Comparison of ENCODE assay signal across 10 cellular contexts in the genomic region with DNA sequence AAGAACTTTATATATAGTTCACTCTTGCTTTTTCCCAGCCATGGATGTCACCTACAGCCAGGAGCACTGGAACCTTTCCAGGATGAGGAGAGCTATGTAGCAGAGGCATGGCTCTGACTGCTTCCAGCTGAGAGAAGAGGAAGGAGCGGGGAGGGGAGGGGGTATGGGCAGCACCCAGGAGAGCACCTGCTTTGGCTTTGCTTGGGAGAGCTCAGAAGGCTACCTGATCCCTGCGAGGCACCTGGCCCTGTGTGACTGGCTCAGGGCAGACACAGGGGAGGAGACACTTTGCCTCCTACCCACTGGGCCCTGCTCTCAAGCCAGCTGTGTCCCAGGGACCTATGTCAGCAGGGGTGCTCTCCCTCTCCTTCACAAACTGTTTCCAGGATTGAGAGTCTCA.
A peak's percentile ranks its signal among the peaks of the same experiment; 100 is the strongest.
DNase-seq lines count a peak whose midpoint lies in the region; ATAC-seq and TF ChIP-seq lines count a peak whose summit lies in the region.
"Had no signal": no experiment of that assay in that cellular context is flagged by ENCODE, and none has a peak within 500 bp of the region (broad histone marks: within the 10 kb centered on the region; RNA-seq: fewer than 3 reads in every experiment).

No MANE protein-coding gene starts in this region.

- H3K4me3 Mint-ChIP-seq in natural killer cell = no peak overlapping the region
- no peak overlapping the region for H3K4me3 Mint-ChIP-seq in natural killer cell treated with Interleukin-12 subunit alpha and Interleukin-12 subunit beta and Interleukin-15 and Interleukin-18, amount 100 ng/mL, for 72 hours

- H4K20me1 ChIP-seq in smooth muscle cell (ENCODE audit: low read depth) = peaks cover 86% of the 10 kb centered on the region

- peaks cover 6% of the 10 kb centered on the region for H3K36me3 Mint-ChIP-seq in natural killer cell
- peaks cover 4% of the 10 kb centered on the region for H3K36me3 Mint-ChIP-seq in natural killer cell treated with Interleukin-12 subunit alpha and Interleukin-12 subunit beta and Interleukin-15 and Interleukin-18, amount 100 ng/mL, for 72 hours

- DNase-seq in natural killer cell (no peak), WERI-Rb-1 (peak; percentile 49), iPS-NIHi7 (ENCODE audit: extremely low spot score) (peak; percentile 49), SIG-M5 (lab: John Stamatoyannopoulos, UW) (no peak), smooth muscle cell (lab: John Stamatoyannopoulos, UW; ENCODE audit: unreplicated experiment) (no peak), HAP-1 (ENCODE audit: low spot score in 2 of 2) (no peak)
- no peak for DNase-seq in natural killer cell treated with Interleukin-12 subunit alpha and Interleukin-12 subunit beta and Interleukin-15 and Interleukin-18, amount 100 ng/mL, for 72 hours (ENCODE audit: low spot score)
- DNase-seq: Caco-2; stimulated activated CD4-positive, alpha-beta T cell treated with anti-CD3 and anti-CD28 coated beads, Interleukin-15, amount 100 ng/mL, for 24 hours had no signal

- H3K79me2 ChIP-seq in smooth muscle cell (ENCODE audit: low read depth) = peaks cover 66% of the 10 kb centered on the region

- WGBS in smooth muscle cell (ENCODE audit: low lambda C conversion rate) = 89% methylated on average over 2 of the region's 2 CpGs

- TF ChIP-seq CTCF in natural killer cell (IDR thresholded peaks at IDR 0.05) (no peak), WERI-Rb-1 (IDR thresholded peaks at IDR 0.05; ENCODE audit: low read depth, low read length) (no peak), smooth muscle cell (IDR thresholded peaks at IDR 0.05; ENCODE audit: borderline replicate concordance, insufficient read depth, poor library complexity, severe bottlenecking) (no peak)

- ATAC-seq in natural killer cell (no peak), HG03095 (IDR thresholded peaks at IDR 0.05; ENCODE audit: unreplicated experiment) (no peak)
- no peak for ATAC-seq in natural killer cell treated with Interleukin-12 subunit alpha and Interleukin-12 subunit beta and Interleukin-15 and Interleukin-18, amount 100 ng/mL, for 72 hours

- peaks cover 54 to 68% of the 10 kb centered on the region in 2 donors for H3K4me1 Mint-ChIP-seq in natural killer cell
- peaks cover 43 to 48% of the 10 kb centered on the region in 2 donors for H3K4me1 Mint-ChIP-seq in natural killer cell treated with Interleukin-12 subunit alpha and Interleukin-12 subunit beta and Interleukin-15 and Interleukin-18, amount 100 ng/mL, for 72 hours (ENCODE audit: low read depth in 2 of 2)

- no peak overlapping the region for H3K4me3 ChIP-seq in WERI-Rb-1 (ENCODE audit: low read depth, low read length)
- no peak overlapping the region for H3K4me3 ChIP-seq in smooth muscle cell
- no peak overlapping the region for H3K4me3 ChIP-seq in HAP-1

- intact Hi-C loops in natural killer cell (cut with micrococcal nuclease) = no loop called here

- H3K9me3 ChIP-seq in WERI-Rb-1 (ENCODE audit: severe bottlenecking) (no peaks in the 10 kb centered on the region), smooth muscle cell (replicated peaks; ENCODE audit: low read depth) (no peaks in the 10 kb centered on the region), HAP-1 (no peaks in the 10 kb centered on the region)
- H3K9me3 ChIP-seq: Caco-2 had no signal

- in situ Hi-C loops in HAP-1 (cut with MboI; ENCODE audit: low sequenced_read_pairs) = no loop called here

- H3K36me3 ChIP-seq in WERI-Rb-1 (peaks cover 24% of the 10 kb centered on the region), smooth muscle cell (ENCODE audit: low read depth) (peaks cover 3% of the 10 kb centered on the region), HAP-1 (replicated peaks) (peaks cover 9% of the 10 kb centered on the region)

- H3K27me3 Mint-ChIP-seq in natural killer cell (ENCODE audit: low read depth in 2 of 2) = no peaks in the 10 kb centered on the region
- H3K27me3 Mint-ChIP-seq in natural killer cell treated with Interleukin-12 subunit alpha and Interleukin-12 subunit beta and Interleukin-15 and Interleukin-18, amount 100 ng/mL, for 72 hours = no peaks in the 10 kb centered on the region

- H3K27me3 ChIP-seq in WERI-Rb-1 (ENCODE audit: insufficient read depth, low read depth, severe bottlenecking) = no peaks in the 10 kb centered on the region
- H3K27me3 ChIP-seq in smooth muscle cell (ENCODE audit: low read depth) = no peaks in the 10 kb centered on the region
- no peaks in the 10 kb centered on the region for H3K27me3 ChIP-seq in HAP-1 (ENCODE audit: low read depth)

- H3K4me2 ChIP-seq in smooth muscle cell = no peak overlapping the region

- H3K4me1 ChIP-seq in smooth muscle cell (ENCODE audit: low read depth) (peaks cover 4% of the 10 kb centered on the region), HAP-1 (peaks cover 9% of the 10 kb centered on the region)
- H3K4me1 ChIP-seq: Caco-2 had no signal

- H3K27ac ChIP-seq in WERI-Rb-1 = no peak overlapping the region
- no peak overlapping the region for H3K27ac ChIP-seq in smooth muscle cell (ENCODE audit: low read depth)

- no peaks in the 10 kb centered on the region for H3K9me3 Mint-ChIP-seq in natural killer cell
- H3K9me3 Mint-ChIP-seq in natural killer cell treated with Interleukin-12 subunit alpha and Interleukin-12 subunit beta and Interleukin-15 and Interleukin-18, amount 100 ng/mL, for 72 hours = no peaks in the 10 kb centered on the region

- H3F3A ChIP-seq in smooth muscle cell (ENCODE audit: low read depth) = no peaks in the 10 kb centered on the region

- no peak overlapping the region for H3K9ac ChIP-seq in smooth muscle cell (ENCODE audit: low read depth)

- H2AFZ ChIP-seq in smooth muscle cell (ENCODE audit: low read depth) = no peak overlapping the region

- H3K27ac Mint-ChIP-seq in natural killer cell = peak overlapping the region; percentile 48 to 83
- peak overlapping the region in 1 of 2 donors; percentile 64 for H3K27ac Mint-ChIP-seq in natural killer cell treated with Interleukin-12 subunit alpha and Interleukin-12 subunit beta and Interleukin-15 and Interleukin-18, amount 100 ng/mL, for 72 hours

Comparison
In these comparisons a context has a peak if more than half of its experiments do, and no peak if none do; other contexts are left out.
1. DNase-seq: peak in WERI-Rb-1 (single experiment) and iPS-NIHi7 (single experiment); none in natural killer cell (single experiment), natural killer cell treated with Interleukin-12 subunit alpha and Interleukin-12 subunit beta and Interleukin-15 and Interleukin-18, amount 100 ng/mL, for 72 hours (single experiment), SIG-M5 (single experiment), smooth muscle cell (single experiment) and HAP-1 (0 of 2).